Comparison of ENCODE assay signal across 1 cellular context in genomic region chr20:63846938-63847373, GRCh38.
A peak's percentile ranks its signal among the peaks of the same experiment; 100 is the strongest.
TF ChIP-seq lines count a peak whose summit lies in the region.

No MANE protein-coding gene starts in this region.

TF ChIP-seq in K562, 482 proteins besides CTCF, POLR2A, EP300 and RAD21 (continued from another document and continues in another):
- TF ChIP-seq BCLAF1 (IDR thresholded peaks at IDR 0.05; ENCODE audit: borderline replicate concordance in 1 of 2, control insufficient read depth in 1 of 2, low read depth in 2 of 2, low read length in 1 of 2) = peak in 1 of 2 experiments; percentile 80; a peak in 2 of 4 replicates
- TF ChIP-seq ZNF511 (CRISPR knock-in tag; IDR thresholded peaks at IDR 0.05) = no peak
- no peak for TF ChIP-seq SAP30 (IDR thresholded peaks at IDR 0.05; ENCODE audit: borderline replicate concordance, insufficient read depth, low read depth, low read length, poor library complexity, severe bottlenecking)
- TF ChIP-seq FIP1L1 (IDR thresholded peaks at IDR 0.05; ENCODE audit: low read depth, low read length, poor library complexity, severe bottlenecking) = no peak
- no peak for TF ChIP-seq ZBTB7A (IDR thresholded peaks at IDR 0.05; ENCODE audit: borderline replicate concordance, control insufficient read depth, low read depth, low read length)
- peak; percentile 64; the same call in 1 of the 2 replicates for TF ChIP-seq ZBTB40 (IDR thresholded peaks at IDR 0.05)
- no peak for TF ChIP-seq ZBTB40 (CRISPR knock-in tag; IDR thresholded peaks at IDR 0.05)
- TF ChIP-seq CXXC5 (CRISPR knock-in tag; IDR thresholded peaks at IDR 0.05) = no peak
- no peak for TF ChIP-seq ZBTB34 (CRISPR knock-in tag; IDR thresholded peaks at IDR 0.05)
- no peak for TF ChIP-seq PRDM10 (IDR thresholded peaks at IDR 0.05; ENCODE audit: partially characterized antibody)
- TF ChIP-seq SREBF1 (IDR thresholded peaks at IDR 0.05; ENCODE audit: borderline replicate concordance, low read depth, low read length) = no peak
- TF ChIP-seq E4F1 (CRISPR knock-in tag; IDR thresholded peaks at IDR 0.05; ENCODE audit: borderline replicate concordance) = no peak
- no peak for TF ChIP-seq ZNF197 (CRISPR knock-in tag; IDR thresholded peaks at IDR 0.05; ENCODE audit: low read depth)
- no peak for TF ChIP-seq NR2F6 (CRISPR knock-in tag; IDR thresholded peaks at IDR 0.05)
- no peak for TF ChIP-seq CTBP1 (IDR thresholded peaks at IDR 0.05; ENCODE audit: borderline replicate concordance)
- TF ChIP-seq TBP (optimal IDR thresholded peaks at IDR 0.05; ENCODE audit: low read depth, low read length) = no peak
- TF ChIP-seq PHF8 (IDR thresholded peaks at IDR 0.05; ENCODE audit: borderline replicate concordance, low read length) = no peak
- 0 out of 2 replicates have a peak, but pooled peaks have one; percentile 22 for TF ChIP-seq NCOA1 (IDR thresholded peaks at IDR 0.05; ENCODE audit: low read depth)
- TF ChIP-seq ZNF444 (CRISPR knock-in tag; IDR thresholded peaks at IDR 0.05) = no peak
- TF ChIP-seq ZNF24 (IDR thresholded peaks at IDR 0.05) = 0 out of 2 replicates have a peak, but pooled peaks have one; percentile 3
- peak; percentile 94; the same call in 1 of the 2 replicates for TF ChIP-seq TRIM25 (IDR thresholded peaks at IDR 0.05; ENCODE audit: borderline replicate concordance)
- TF ChIP-seq MAZ (CRISPR knock-in tag; conservative IDR thresholded peaks at IDR 0.05 in 1 of 2, IDR thresholded peaks at IDR 0.05 in 1 of 2) = no peak
- TF ChIP-seq PTRF (tag; IDR thresholded peaks at IDR 0.05) = no peak
- no peak for TF ChIP-seq ATF7 (IDR thresholded peaks at IDR 0.05)
- no peak for TF ChIP-seq MBD1 (CRISPR knock-in tag; IDR thresholded peaks at IDR 0.05)
- no peak for TF ChIP-seq SAFB2 (IDR thresholded peaks at IDR 0.05; ENCODE audit: borderline replicate concordance, low read depth, low read length, severe bottlenecking)
- TF ChIP-seq TCF15 (CRISPR knock-in tag; IDR thresholded peaks at IDR 0.05) = no peak
- no peak for TF ChIP-seq ZSCAN32 (CRISPR knock-in tag; IDR thresholded peaks at IDR 0.05)
- TF ChIP-seq ZNF311 (CRISPR knock-in tag; IDR thresholded peaks at IDR 0.05) = no peak
- TF ChIP-seq MED1 (CRISPR knock-in tag; IDR thresholded peaks at IDR 0.05; ENCODE audit: borderline replicate concordance) = no peak
- no peak for TF ChIP-seq GATA2 (CRISPR knock-in tag; IDR thresholded peaks at IDR 0.05)
